ENCODE assay signal across 23 cellular contexts in the genomic region with DNA sequence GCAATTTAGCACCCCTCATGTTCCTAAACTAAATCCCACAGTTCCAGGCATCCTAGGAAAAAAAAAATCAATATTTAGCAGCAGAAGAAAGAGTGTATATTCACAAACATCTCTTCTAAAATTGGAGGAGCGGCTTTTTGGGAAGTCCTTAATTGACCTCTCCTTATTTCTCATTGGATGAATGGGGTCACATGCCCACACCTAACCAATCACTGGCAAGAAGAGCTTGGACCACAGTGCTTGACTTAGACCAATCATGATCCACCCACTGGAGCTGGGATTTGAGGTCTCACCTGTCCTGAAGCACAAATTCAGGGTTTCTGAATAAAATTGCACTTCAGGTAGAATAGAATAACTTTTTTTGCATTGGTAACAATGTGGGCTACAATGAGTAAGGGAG. TPM values are rescaled to one million over a fixed set of nuclear protein-coding genes. Genes with fewer than 3 reads are reported as not detected.
DNase-seq lines count a peak whose midpoint lies in the region; ATAC-seq and TF ChIP-seq lines count a peak whose summit lies in the region.
"Had no signal": no experiment of that assay in that cellular context is flagged by ENCODE, and none has a peak within 500 bp of the region (broad histone marks: within the 10 kb centered on the region; RNA-seq: fewer than 3 reads in every experiment).

No MANE protein-coding gene starts in this region.

- peak overlapping the region; percentile 27 for H3K4me3 Mint-ChIP-seq in activated T-cell treated with anti-CD3 and anti-CD28 coated beads, Interleukin-2, amount 50 U/mL, for 4 hours
- H3K4me3 Mint-ChIP-seq in naive thymus-derived CD8-positive, alpha-beta T cell = peak overlapping the region; percentile 10 to 65 (median 56)
- H3K4me3 Mint-ChIP-seq: nephron had no signal

- ATAC-seq in activated T-cell treated with anti-CD3 and anti-CD28 coated beads, Interleukin-2, amount 50 U/mL, for 4 hours = no peak
- 0 out of 2 replicates have a peak, but pooled peaks have one; percentile 38 for ATAC-seq in HCT116
- ATAC-seq in activated naive CD4-positive, alpha-beta T cell treated with anti-CD3 and anti-CD28 coated beads, Interleukin-2, amount 50 U/mL, for 72 hours = no peak
- peak in 1 of 2 donors; percentile 3 for ATAC-seq in naive thymus-derived CD8-positive, alpha-beta T cell
- no peak for ATAC-seq in body of pancreas
- ATAC-seq: lower lobe of right lung had no signal

- peaks cover 97% of the 10 kb centered on the region for H3K4me1 Mint-ChIP-seq in activated T-cell treated with anti-CD3 and anti-CD28 coated beads, Interleukin-2, amount 50 U/mL, for 4 hours (ENCODE audit: low read depth)
- peaks cover 64 to 100% (median 100%) of the 10 kb centered on the region in 4 donors for H3K4me1 Mint-ChIP-seq in naive thymus-derived CD8-positive, alpha-beta T cell

- H3K79me2 ChIP-seq in HCT116 (ENCODE audit: insufficient read depth, low read length) = peaks cover 100% of the 10 kb centered on the region

- H3K9ac ChIP-seq in HCT116 (ENCODE audit: low read length) = no peak overlapping the region

- H3K27ac ChIP-seq in HCT116 (ENCODE audit: low read depth, low read length) = no peak overlapping the region
- H3K27ac ChIP-seq in body of pancreas = no peak overlapping the region
- H3K27ac ChIP-seq: esophagus muscularis mucosa, lower lobe of right lung, prostate gland, SJSA1 had no signal

- no peaks in the 10 kb centered on the region for H3K9me2 ChIP-seq in HCT116 (ENCODE audit: insufficient read depth)

- no peak for TF ChIP-seq CTCF in HCT116 (IDR thresholded peaks at IDR 0.05 in 2 of 3, conservative IDR thresholded peaks at IDR 0.05 in 1 of 3; ENCODE audit: borderline replicate concordance in 1 of 3, insufficient read depth in 1 of 3, low read depth in 2 of 3, low read length in 2 of 3)
- no peak for TF ChIP-seq CTCF in body of pancreas (IDR thresholded peaks at IDR 0.05)

- H3K4me2 ChIP-seq in HCT116 (ENCODE audit: low read length) = no peak overlapping the region

- no TSS peak for BruUV-seq in HCT116 (replicated peaks; lab: Mats Ljungman, UMichigan)

- no peak overlapping the region for H2AFZ ChIP-seq in HCT116 (ENCODE audit: low read depth, low read length, poor library complexity, severe bottlenecking)

- peaks cover 27% of the 10 kb centered on the region; the same call in 1 of the 2 replicates for H4K20me1 ChIP-seq in HCT116 (ENCODE audit: insufficient read depth)

- no peaks in the 10 kb centered on the region for H3K27me3 ChIP-seq in HCT116 (ENCODE audit: insufficient read depth, low read length)
- no peaks in the 10 kb centered on the region for H3K27me3 ChIP-seq in body of pancreas
- H3K27me3 ChIP-seq: breast epithelium, esophagus muscularis mucosa, SJSA1, spleen, uterus had no signal

- peaks cover 31 to 84% of the 10 kb centered on the region in 2 experiments for H3K4me1 ChIP-seq in HCT116 (ENCODE audit: control insufficient read depth in 1 of 2, insufficient read depth in 2 of 2, low read length in 2 of 2)
- H3K4me1 ChIP-seq in body of pancreas = peaks cover 59% of the 10 kb centered on the region
- H3K4me1 ChIP-seq: breast epithelium, HAP-1, prostate gland had no signal

- H3K36me3 ChIP-seq in HCT116 (ENCODE audit: control insufficient read depth in 1 of 2, insufficient read depth in 2 of 2, low read length in 2 of 2) = peaks cover 2 to 34% of the 10 kb centered on the region in 2 experiments; a peak in 1 of 4 replicates
- H3K36me3 ChIP-seq in body of pancreas (replicated peaks in 1 of 2; ENCODE audit: insufficient read depth in 1 of 2, low read depth in 2 of 2) = no peaks in the 10 kb centered on the region
- H3K36me3 ChIP-seq: breast epithelium, HAP-1, lower lobe of right lung, prostate gland, uterus had no signal

- no peak for TF ChIP-seq POLR2A in HCT116 (IDR thresholded peaks at IDR 0.05; ENCODE audit: borderline replicate concordance, extremely low read depth, insufficient read depth, insufficient read length)
- TF ChIP-seq POLR2A in body of pancreas (IDR thresholded peaks at IDR 0.05) = no peak

- H3K9me3 Mint-ChIP-seq in activated T-cell treated with anti-CD3 and anti-CD28 coated beads, Interleukin-2, amount 50 U/mL, for 4 hours = no peaks in the 10 kb centered on the region
- H3K9me3 Mint-ChIP-seq in activated naive CD4-positive, alpha-beta T cell treated with anti-CD3 and anti-CD28 coated beads, Interleukin-2, amount 50 U/mL, for 72 hours = peaks cover 6 to 11% of the 10 kb centered on the region in 2 donors
- no peaks in the 10 kb centered on the region for H3K9me3 Mint-ChIP-seq in naive thymus-derived CD8-positive, alpha-beta T cell

- intact Hi-C loops in HCT116 (cut with micrococcal nuclease) = no loop called here
- intact Hi-C loops in body of pancreas (cut with DNase I) = no loop called here

- POLR2A ChIA-PET in HCT116 (lab: Charles Lee) = interaction anchor here (1.7 kb wide), 1 partner anchor 8 kb away, joined by 3 read pairs; no protein-coding TSS in a partner anchor
- POLR2A ChIA-PET in naive thymus-derived CD8-positive, alpha-beta T cell (lab: Charles Lee) = interaction anchor here (0.7 to 4.4 kb wide), 7 partner anchors 9 to 77 kb away, joined by 3 to 23 read pairs (median 4); a partner anchor contains a TSS

- TF ChIP-seq RAD21 in HCT116 (IDR thresholded peaks at IDR 0.05; ENCODE audit: low read depth) = no peak

- peak overlapping the region; percentile 41 to 47 for H3K27ac Mint-ChIP-seq in activated naive CD4-positive, alpha-beta T cell treated with anti-CD3 and anti-CD28 coated beads, Interleukin-2, amount 50 U/mL, for 72 hours
- peak overlapping the region; percentile 49 to 100 (median 83) for H3K27ac Mint-ChIP-seq in naive thymus-derived CD8-positive, alpha-beta T cell
- H3K27ac Mint-ChIP-seq: nephron had no signal

- no peaks in the 10 kb centered on the region for H3K27me3 Mint-ChIP-seq in activated T-cell treated with anti-CD3 and anti-CD28 coated beads, Interleukin-2, amount 50 U/mL, for 4 hours (ENCODE audit: low read depth)
- no peaks in the 10 kb centered on the region for H3K27me3 Mint-ChIP-seq in naive thymus-derived CD8-positive, alpha-beta T cell

- DNase-seq in activated T-cell treated with anti-CD3 and anti-CD28 coated beads, Interleukin-2, amount 50 U/mL, for 4 hours = no peak
- DNase-seq in activated T-cell treated with anti-CD3 and anti-CD28 coated beads for 4 hours (no peak), HCT116 (ENCODE audit: low read depth, low spot score) (no peak), body of pancreas (no peak), kidney tubule cell (ENCODE audit: low spot score) (no peak), NCI-H526 treated with DMSO at 0.1 percent for 48 hours (lab: John Stamatoyannopoulos, UW) (no peak)
- DNase-seq in activated naive CD4-positive, alpha-beta T cell treated with anti-CD3 and anti-CD28 coated beads, Interleukin-2, amount 50 U/mL, for 72 hours (ENCODE audit: low spot score in 2 of 2) = no peak
- DNase-seq in naive thymus-derived CD8-positive, alpha-beta T cell = no peak
- DNase-seq: GDM1; glutamatergic neuron; lower lobe of right lung; NCI-H1930; NCI-H526; OCI-M1; spleen; stimulated activated naive CD4-positive, alpha-beta T cell; uterus had no signal

- RAD21 ChIA-PET in HCT116 (lab: Charles Lee; ENCODE audit: low non-redundant PET in 1 of 2, low total read pairs in 2 of 2, uncharacterized antibody in 2 of 2, unreplicated experiment in 2 of 2) = no interaction called here

- H3K9me3 ChIP-seq in HCT116 (ENCODE audit: control insufficient read depth in 1 of 2, insufficient read depth in 1 of 2, low read depth in 1 of 2, low read length in 2 of 2) (no peaks in the 10 kb centered on the region), body of pancreas (no peaks in the 10 kb centered on the region)
- H3K9me3 ChIP-seq: breast epithelium, esophagus muscularis mucosa, HAP-1, lower lobe of right lung, prostate gland, SJSA1, spleen, uterus had no signal

- CTCF ChIA-PET in HCT116 (lab: Charles Lee) = interaction anchor here (1.0 kb wide), 1 partner anchor 8 kb away, joined by 3 read pairs; no protein-coding TSS in a partner anchor

- H3K4me3 ChIP-seq in HCT116 (replicated peaks in 1 of 2; ENCODE audit: low read depth in 1 of 2, low read length in 2 of 2) (no peak overlapping the region), body of pancreas (no peak overlapping the region)
- H3K4me3 ChIP-seq: breast epithelium, esophagus muscularis mucosa, HAP-1, lower lobe of right lung, prostate gland, SJSA1, spleen, uterus had no signal

- 94% methylated on average over 1 of the region's 1 CpG for WGBS in body of pancreas, 2 donors

- peaks cover 64% of the 10 kb centered on the region for H3K36me3 Mint-ChIP-seq in activated T-cell treated with anti-CD3 and anti-CD28 coated beads, Interleukin-2, amount 50 U/mL, for 4 hours (ENCODE audit: insufficient read depth)
- peaks cover 28 to 50% of the 10 kb centered on the region in 2 donors for H3K36me3 Mint-ChIP-seq in activated naive CD4-positive, alpha-beta T cell treated with anti-CD3 and anti-CD28 coated beads, Interleukin-2, amount 50 U/mL, for 72 hours
- H3K36me3 Mint-ChIP-seq in naive thymus-derived CD8-positive, alpha-beta T cell = peaks cover 9 to 58% (median 38%) of the 10 kb centered on the region in 3 donors

TF ChIP-seq in HCT116, 20 proteins besides CTCF, POLR2A, EP300 and RAD21:
- TF ChIP-seq ZNF274 (IDR thresholded peaks at IDR 0.05; ENCODE audit: low read depth, low read length) = no peak

RNA-seq across cellular contexts. Expression of a gene that starts 16.0 kb away (rescaled TPM):
- total RNA-seq in activated T-cell treated with anti-CD3 and anti-CD28 coated beads, Interleukin-2, amount 50 U/mL, for 4 hours = 100 to 1,000 TPM; 468 to 781 (median 646) TPM
- total RNA-seq in HCT116 (2021; ENCODE audit: unreplicated experiment) (742 TPM), body of pancreas (100 to 1,000 TPM; 266 to 433 TPM)
- 668 and 736 TPM in 2 replicates for polyA plus RNA-seq in HCT116 (2012)
- 100 to 1,000 TPM; 321 to 381 TPM for total RNA-seq in activated naive CD4-positive, alpha-beta T cell treated with anti-CD3 and anti-CD28 coated beads, Interleukin-2, amount 50 U/mL, for 72 hours
- total RNA-seq in naive thymus-derived CD8-positive, alpha-beta T cell = 100 to 1,000 TPM; 650 to 703 TPM
- 100 to 1,000 TPM; 291 TPM for polyA plus RNA-seq in naive thymus-derived CD8-positive, alpha-beta T cell
